1 cellular context compared by ENCODE assay signal in genomic region chr3:124584552-124585391, GRCh38.
TF ChIP-seq lines count a peak whose summit lies in the region.

No MANE protein-coding gene starts in this region.

TF ChIP-seq in HepG2, 621 proteins besides CTCF, POLR2A, EP300 and RAD21 (continued from another document and continues in another):
- TF ChIP-seq ZNF510 (CRISPR knock-in tag; IDR thresholded peaks at IDR 0.05; ENCODE audit: low read depth) (0 out of 2 replicates have a peak, but pooled peaks have one; percentile 58), ZNF224 (CRISPR knock-in tag; IDR thresholded peaks at IDR 0.05) (peak; percentile 41; the same call in 1 of the 2 replicates), NAIF1 (CRISPR knock-in tag; IDR thresholded peaks at IDR 0.05; ENCODE audit: borderline replicate concordance) (no peak), NRL (CRISPR knock-in tag; IDR thresholded peaks at IDR 0.05; ENCODE audit: borderline replicate concordance) (peak; percentile 61; the same call in 1 of the 2 replicates), U2AF1 (optimal IDR thresholded peaks at IDR 0.05; ENCODE audit: low read depth, low read length) (no peak), U2AF2 (IDR thresholded peaks at IDR 0.05; ENCODE audit: low read depth, low read length) (no peak), TEAD3 (CRISPR knock-in tag; optimal IDR thresholded peaks at IDR 0.05; ENCODE audit: borderline replicate concordance) (peak; percentile 64), ZNF547 (CRISPR knock-in tag; IDR thresholded peaks at IDR 0.05) (peak; percentile 55; the same call in 1 of the 2 replicates), MYC (CRISPR knock-in tag; IDR thresholded peaks at IDR 0.05; ENCODE audit: borderline replicate concordance) (0 out of 2 replicates have a peak, but pooled peaks have one; percentile 19), SPEN (CRISPR knock-in tag; IDR thresholded peaks at IDR 0.05; ENCODE audit: low read depth) (no peak; the same call in 1 of the 2 replicates), ZNF414 (CRISPR knock-in tag; IDR thresholded peaks at IDR 0.05) (no peak), ZNF513 (CRISPR knock-in tag; conservative IDR thresholded peaks at IDR 0.05) (no peak), GPN1 (CRISPR knock-in tag; IDR thresholded peaks at IDR 0.05; ENCODE audit: borderline replicate concordance) (no peak), RELA (CRISPR knock-in tag; IDR thresholded peaks at IDR 0.05) (no peak), ZNF800 (CRISPR knock-in tag; IDR thresholded peaks at IDR 0.05) (peak; percentile 50; the same call in 1 of the 2 replicates), STAG1 (CRISPR knock-in tag; IDR thresholded peaks at IDR 0.05) (no peak), ZBTB34 (CRISPR knock-in tag; IDR thresholded peaks at IDR 0.05) (no peak), ZNF121 (CRISPR knock-in tag; IDR thresholded peaks at IDR 0.05) (no peak), ZNF879 (CRISPR knock-in tag; IDR thresholded peaks at IDR 0.05) (no peak), ZNF747 (CRISPR knock-in tag; IDR thresholded peaks at IDR 0.05; ENCODE audit: borderline replicate concordance) (peak; percentile 66; the same call in 1 of the 2 replicates), PITX1 (CRISPR knock-in tag; IDR thresholded peaks at IDR 0.05) (no peak; the same call in 1 of the 2 replicates), ZNF274 (CRISPR knock-in tag; IDR thresholded peaks at IDR 0.05) (peak; percentile 65; the same call in 1 of the 2 replicates), ZNF230 (CRISPR knock-in tag; IDR thresholded peaks at IDR 0.05) (peak; percentile 67; the same call in 1 of the 2 replicates), ZNF749 (CRISPR knock-in tag; IDR thresholded peaks at IDR 0.05; ENCODE audit: borderline replicate concordance) (no peak), DR1 (CRISPR knock-in tag; IDR thresholded peaks at IDR 0.05) (no peak), NFRKB (IDR thresholded peaks at IDR 0.05) (no peak), HNF4A (CRISPR knock-in tag; IDR thresholded peaks at IDR 0.05) (peak; percentile 30; the same call in 1 of the 2 replicates), DPF2 (CRISPR knock-in tag; IDR thresholded peaks at IDR 0.05; ENCODE audit: borderline replicate concordance, low read depth) (no peak), SYNCRIP (IDR thresholded peaks at IDR 0.05; ENCODE audit: insufficient read depth, low read depth, low read length) (no peak), RXRB (CRISPR knock-in tag; IDR thresholded peaks at IDR 0.05; ENCODE audit: borderline replicate concordance) (no peak), ZSCAN25 (CRISPR knock-in tag; IDR thresholded peaks at IDR 0.05) (peak; percentile 51; the same call in 1 of the 2 replicates), TFE3 (CRISPR knock-in tag; IDR thresholded peaks at IDR 0.05) (no peak), GABPB1 (CRISPR knock-in tag; IDR thresholded peaks at IDR 0.05) (peak; percentile 65; the same call in 1 of the 2 replicates), ZNF605 (CRISPR knock-in tag; IDR thresholded peaks at IDR 0.05) (peak; percentile 84), MTF2 (CRISPR knock-in tag; IDR thresholded peaks at IDR 0.05; ENCODE audit: borderline replicate concordance) (no peak; the same call in 1 of the 2 replicates), ZBTB1 (CRISPR knock-in tag; IDR thresholded peaks at IDR 0.05; ENCODE audit: borderline replicate concordance) (no peak), GMEB1 (CRISPR knock-in tag; IDR thresholded peaks at IDR 0.05; ENCODE audit: borderline replicate concordance) (0 out of 2 replicates have a peak, but pooled peaks have one; percentile 13), NFIB (CRISPR knock-in tag; IDR thresholded peaks at IDR 0.05; ENCODE audit: borderline replicate concordance) (no peak), ZNF281 (CRISPR knock-in tag; IDR thresholded peaks at IDR 0.05; ENCODE audit: borderline replicate concordance) (no peak), NR2F2 (IDR thresholded peaks at IDR 0.05; ENCODE audit: borderline replicate concordance, low read depth) (no peak), PRDM10 (CRISPR knock-in tag; IDR thresholded peaks at IDR 0.05; ENCODE audit: low read depth) (0 out of 2 replicates have a peak, but pooled peaks have one; percentile 24), ZNF136 (CRISPR knock-in tag; IDR thresholded peaks at IDR 0.05; ENCODE audit: low read depth) (0 out of 2 replicates have a peak, but pooled peaks have one; percentile 47), TBP (CRISPR knock-in tag; IDR thresholded peaks at IDR 0.05) (0 out of 2 replicates have a peak, but pooled peaks have one; percentile 23), ZNF251 (CRISPR knock-in tag; IDR thresholded peaks at IDR 0.05) (no peak), ZNF737 (CRISPR knock-in tag; IDR thresholded peaks at IDR 0.05; ENCODE audit: borderline replicate concordance) (no peak), ZSCAN20 (CRISPR knock-in tag; IDR thresholded peaks at IDR 0.05; ENCODE audit: borderline replicate concordance) (peak; percentile 75; the same call in 1 of the 2 replicates), ZNF589 (CRISPR knock-in tag; conservative IDR thresholded peaks at IDR 0.05) (no peak), ZNF619 (CRISPR knock-in tag; IDR thresholded peaks at IDR 0.05) (peak; percentile 58; the same call in 1 of the 2 replicates), IRF1 (CRISPR knock-in tag; IDR thresholded peaks at IDR 0.05; ENCODE audit: low read depth) (no peak), ZNF839 (CRISPR knock-in tag; IDR thresholded peaks at IDR 0.05; ENCODE audit: borderline replicate concordance) (0 out of 2 replicates have a peak, but pooled peaks have one; percentile 17), TCF12 (IDR thresholded peaks at IDR 0.05) (no peak), TCF12 (CRISPR knock-in tag; IDR thresholded peaks at IDR 0.05) (no peak), ZNF652 (CRISPR knock-in tag; IDR thresholded peaks at IDR 0.05; ENCODE audit: borderline replicate concordance, low read depth) (no peak)
